ENCODE assay signal across 25 cellular contexts in genomic region chr16:87054856-87055255, GRCh38.
"Had no signal": no experiment of that assay in that cellular context is flagged by ENCODE, and none has a peak within 500 bp of the region (broad histone marks: within the 10 kb centered on the region; RNA-seq: fewer than 3 reads in every experiment).

No MANE protein-coding gene starts in this region.

- DNase-seq: dermis blood vessel endothelial cell; dorsolateral prefrontal cortex; effector CD4-positive, alpha-beta T cell; effector memory CD4-positive, alpha-beta T cell; erythroblast; esophagus squamous epithelium; foreskin fibroblast; foreskin melanocyte; gastrocnemius medialis; glutamatergic neuron; heart right ventricle; hippocampal formation; islet precursor cell; kidney; kidney glomerular epithelial cell; left lung; left ventricle myocardium superior; lower lobe of right lung; mesenchymal stem cell; midbrain had no signal

- ATAC-seq: esophagus mucosa, gastrocnemius medialis, heart right ventricle, left lung, left ventricle myocardium superior, lower lobe of right lung had no signal

- H3K4me1 ChIP-seq: esophagus squamous epithelium, gastrocnemius medialis, left lung, lower lobe of right lung had no signal

- H3K9me3 ChIP-seq: esophagus squamous epithelium, gastrocnemius medialis, lower lobe of right lung had no signal

- H3K27ac ChIP-seq: coronary artery, dorsolateral prefrontal cortex, epithelial cell of prostate, esophagus squamous epithelium, gastrocnemius medialis, heart right ventricle, left lung, lower lobe of right lung had no signal

- FAIRE-seq: colon, endometrium, kidney had no signal

- H3K36me3 ChIP-seq: esophagus squamous epithelium, gastrocnemius medialis, heart right ventricle, left lung, lower lobe of right lung had no signal

- H3K4me3 ChIP-seq: coronary artery, dorsolateral prefrontal cortex, esophagus squamous epithelium, gastrocnemius medialis, heart right ventricle, left lung, lower lobe of right lung had no signal
